ENCODE assay signal across 4 cellular contexts in genomic region chr3:31995026-31995425, GRCh38. TPM values are rescaled to one million over a fixed set of nuclear protein-coding genes. Genes with fewer than 3 reads are reported as not detected.
"Had no signal": no experiment of that assay in that cellular context is flagged by ENCODE, and none has a peak within 500 bp of the region (broad histone marks: within the 10 kb centered on the region; RNA-seq: fewer than 3 reads in every experiment).

No MANE protein-coding gene starts in this region.

RNA-seq across cellular contexts. Expression of gene ZNF860, which starts 13.5 kb away (rescaled TPM):
- total RNA-seq: natural killer cell treated with Interleukin-12 subunit alpha and Interleukin-12 subunit beta and Interleukin-15 and Interleukin-18, amount 100 ng/mL, for 72 hours; psoas muscle had no signal
- polyA plus RNA-seq: naive thymus-derived CD4-positive, alpha-beta T cell; naive thymus-derived CD8-positive, alpha-beta T cell had no signal
